17 cellular contexts compared by ENCODE assay signal in genomic region chr9:135242406-135242805, GRCh38.
A peak's percentile ranks its signal among the peaks of the same experiment; 100 is the strongest.
DNase-seq lines count a peak whose midpoint lies in the region; ATAC-seq, FAIRE-seq and TF ChIP-seq lines count a peak whose summit lies in the region.
"Had no signal": no experiment of that assay in that cellular context is flagged by ENCODE, and none has a peak within 500 bp of the region (broad histone marks: within the 10 kb centered on the region; RNA-seq: fewer than 3 reads in every experiment).

No MANE protein-coding gene starts in this region.

- H2BK120ac ChIP-seq in H1 (replicated peaks; ENCODE audit: low read depth, low read length) (no peak overlapping the region), neuronal stem cell (ENCODE audit: low read depth, low read length) (no peak overlapping the region)

- H2BK5ac ChIP-seq in H1 (ENCODE audit: low read depth, low read length) (no peak overlapping the region), neuronal stem cell (ENCODE audit: low read length) (no peak overlapping the region)

- H3K4me2 ChIP-seq in H1 (ENCODE audit: insufficient read depth in 1 of 2, low read depth in 2 of 2, low read length in 2 of 2), result no peak overlapping the region
- no peak overlapping the region for H3K4me2 ChIP-seq in neuronal stem cell (ENCODE audit: insufficient read depth, low read length, poor library complexity, severe bottlenecking)

- peak overlapping the region; percentile 61; the same call in 1 of the 2 replicates for H2BK15ac ChIP-seq in H1 (ENCODE audit: low read length)
- peak overlapping the region; percentile 44 for H2BK15ac ChIP-seq in neuronal stem cell (ENCODE audit: low read length)

- no peak overlapping the region for H3K4me3 Mint-ChIP-seq in T-helper 2 cell treated with Interferon-gamma antibody and Interleukin-4, amounts not matched to agents 5 μg/mL and 100 μg/mL, for 36 hours
- no peak overlapping the region for H3K4me3 Mint-ChIP-seq in Calu3 (ENCODE audit: low read depth, unreplicated experiment)
- H3K4me3 Mint-ChIP-seq: B cell; CD4-positive, alpha-beta memory T cell had no signal

- H3K9ac ChIP-seq in H1 (replicated peaks in 1 of 4; ENCODE audit: extremely low read depth in 1 of 4, low read depth in 3 of 4, low read length in 3 of 4), result no peak overlapping the region
- H3K9ac ChIP-seq in neuronal stem cell (ENCODE audit: low read depth, low read length, poor library complexity), result peak overlapping the region; percentile 5

- ATAC-seq in upper lobe of right lung, result no peak

- H2AFZ ChIP-seq in H1 (ENCODE audit: low read length), result no peak overlapping the region
- no peak overlapping the region for H2AFZ ChIP-seq in neuronal stem cell (ENCODE audit: low read length)

- no peaks in the 10 kb centered on the region for H3K23me2 ChIP-seq in H1 (ENCODE audit: low read depth, low read length)

- BruUV-seq in Calu3 (replicated peaks; lab: Mats Ljungman, UMichigan), result no TSS peak

- no peak overlapping the region for H3K18ac ChIP-seq in H1 (ENCODE audit: extremely low read depth, low read length)
- H3K18ac ChIP-seq in neuronal stem cell (ENCODE audit: low read length), result no peak overlapping the region

- no peaks in the 10 kb centered on the region for H3K9me3 ChIP-seq in H1 (ENCODE audit: insufficient read depth in 2 of 2, low read depth in 1 of 2, low read length in 1 of 2)
- no peaks in the 10 kb centered on the region for H3K9me3 ChIP-seq in neuronal stem cell (replicated peaks in 1 of 2; ENCODE audit: control insufficient read depth in 2 of 2, insufficient read depth in 1 of 2, low read depth in 1 of 2, low read length in 2 of 2)
- no peaks in the 10 kb centered on the region for H3K9me3 ChIP-seq in upper lobe of right lung

- H3K27me3 Mint-ChIP-seq in T-helper 2 cell treated with Interferon-gamma antibody and Interleukin-4, amounts not matched to agents 5 μg/mL and 100 μg/mL, for 36 hours (ENCODE audit: low read depth), result no peaks in the 10 kb centered on the region
- H3K27me3 Mint-ChIP-seq in Calu3 (ENCODE audit: unreplicated experiment), result peaks cover 72% of the 10 kb centered on the region

- H3K27ac ChIP-seq in H1 (ENCODE audit: low read depth, low read length), result no peak overlapping the region
- H3K27ac ChIP-seq in neuronal stem cell (replicated peaks; ENCODE audit: low read length), result no peak overlapping the region
- H3K27ac ChIP-seq in upper lobe of right lung, result no peak overlapping the region
- H3K27ac ChIP-seq: 22Rv1 had no signal

- H3K79me1 ChIP-seq in H1 (ENCODE audit: low read depth, low read length) (no peaks in the 10 kb centered on the region), neuronal stem cell (ENCODE audit: low read depth, low read length) (no peaks in the 10 kb centered on the region)

- H4K5ac ChIP-seq in H1 (ENCODE audit: insufficient read length, low read depth, low read length), result no peak overlapping the region

- peak overlapping the region; percentile 31 for H3K27ac Mint-ChIP-seq in T-helper 2 cell treated with Interferon-gamma antibody and Interleukin-4, amounts not matched to agents 5 μg/mL and 100 μg/mL, for 36 hours
- H3K27ac Mint-ChIP-seq in Calu3 (ENCODE audit: unreplicated experiment), result no peak overlapping the region
- H3K27ac Mint-ChIP-seq: B cell; CD4-positive, alpha-beta memory T cell had no signal

- WGBS in H1 (ENCODE audit: extremely low coverage in 1 of 2, insufficient coverage in 1 of 2, insufficient read length in 1 of 2, insufficient replicate concordance in 2 of 2, low coverage in 1 of 2, low lambda C conversion rate in 2 of 2, missing lambda C conversion rate in 1 of 2), 2 experiments, result 82% methylated on average over 9 of the region's 11 CpGs; no CpG with 5 or more reads in 1 of the 2 experiments
- no CpG with 5 or more reads among the region's 11 CpGs for WGBS in neuronal stem cell (ENCODE audit: extremely low coverage in 2 of 2, insufficient read length in 2 of 2, insufficient replicate concordance in 1 of 2), 2 donors

- no peak overlapping the region for H2BK20ac ChIP-seq in H1 (ENCODE audit: low read length)

- H2AK5ac ChIP-seq in H1 (ENCODE audit: low read depth, low read length), result no peak overlapping the region
- peak overlapping the region; percentile 2 for H2AK5ac ChIP-seq in neuronal stem cell (ENCODE audit: low read depth, low read length)

- TF ChIP-seq CTCF in H1 (IDR thresholded peaks at IDR 0.05; ENCODE audit: control extremely low read depth in 1 of 3, insufficient read depth in 1 of 3, low read depth in 1 of 3, low read length in 3 of 3) (no peak), upper lobe of right lung (IDR thresholded peaks at IDR 0.05) (no peak), Calu3 (IDR thresholded peaks at IDR 0.05; ENCODE audit: unreplicated experiment) (no peak)

- H3K4me1 ChIP-seq in H1 (replicated peaks in 1 of 4; ENCODE audit: control insufficient read depth in 3 of 4, insufficient read depth in 4 of 4, low read length in 3 of 4) (no peaks in the 10 kb centered on the region; a peak in 1 of 7 replicates), neuronal stem cell (ENCODE audit: control insufficient read depth in 2 of 2, insufficient read depth in 1 of 2, low read depth in 1 of 2, low read length in 2 of 2) (no peaks in the 10 kb centered on the region), upper lobe of right lung (no peaks in the 10 kb centered on the region)

- H3K23ac ChIP-seq in H1 (ENCODE audit: insufficient read length), result no peak overlapping the region
- H3K23ac ChIP-seq in neuronal stem cell (ENCODE audit: low read depth, low read length, poor library complexity), result no peak overlapping the region

- TF ChIP-seq RAD21 in H1 (IDR thresholded peaks at IDR 0.05 in 1 of 2, conservative IDR thresholded peaks at IDR 0.05 in 1 of 2; ENCODE audit: low read depth in 2 of 2, low read length in 2 of 2), result no peak

- H3K4me1 Mint-ChIP-seq in T-helper 2 cell treated with Interferon-gamma antibody and Interleukin-4, amounts not matched to agents 5 μg/mL and 100 μg/mL, for 36 hours (ENCODE audit: low read depth), result no peaks in the 10 kb centered on the region
- H3K4me1 Mint-ChIP-seq in Calu3 (ENCODE audit: low read depth, unreplicated experiment), result no peaks in the 10 kb centered on the region
- H3K4me1 Mint-ChIP-seq: B cell; CD4-positive, alpha-beta memory T cell had no signal

- no peaks in the 10 kb centered on the region for H4K20me1 ChIP-seq in H1 (replicated peaks in 1 of 2; ENCODE audit: control insufficient read depth in 1 of 2, insufficient read depth in 2 of 2, low read length in 2 of 2)

- DNase-seq in T-helper 2 cell treated with Interferon-gamma antibody and Interleukin-4, amounts not matched to agents 5 μg/mL and 100 μg/mL, for 36 hours (ENCODE audit: low spot score), result no peak
- DNase-seq in T-helper 2 cell (no peak), H1 (ENCODE audit: low read depth in 1 of 2, low spot score in 2 of 2) (no peak), neuronal stem cell (ENCODE audit: low spot score) (no peak), upper lobe of right lung (peak; percentile 47), HUDEP-2 (lab: John Stamatoyannopoulos, UW; ENCODE audit: unreplicated experiment in 76 of 76) (no peak), Calu3 (no peak)
- DNase-seq in stimulated activated naive CD4-positive, alpha-beta T cell (lab: John Stamatoyannopoulos, UW), result no peak
- DNase-seq: CD4-positive, alpha-beta memory T cell; HCEC 1CT; NCI-H187 treated with DMSO at 0.1 percent for 48 hours; NCI-H2171; NCI-H446 treated with DMSO at 0.1 percent for 48 hours; NCI-H748 treated with DMSO at 0.1 percent for 48 hours; OCI-M1 had no signal

- H3K27me3 ChIP-seq in H1 (replicated peaks in 1 of 4; ENCODE audit: control insufficient read depth in 3 of 4, extremely low read depth in 1 of 4, insufficient read depth in 3 of 4, low read length in 3 of 4) (no peaks in the 10 kb centered on the region), neuronal stem cell (ENCODE audit: control insufficient read depth in 3 of 3, insufficient read depth in 3 of 3, low read depth in 1 of 3, low read length in 3 of 3) (peaks cover 0 to 12% (median 0%) of the 10 kb centered on the region in 3 experiments), upper lobe of right lung (peaks cover 22% of the 10 kb centered on the region)

- TF ChIP-seq EP300 in H1 (IDR thresholded peaks at IDR 0.05; ENCODE audit: borderline replicate concordance in 1 of 2, low read depth in 2 of 2, low read length in 2 of 2), result no peak

- H3K36me3 ChIP-seq in H1 (ENCODE audit: control insufficient read depth in 2 of 4, insufficient read depth in 4 of 4, low read length in 3 of 4) (no peaks in the 10 kb centered on the region), neuronal stem cell (replicated peaks in 1 of 2; ENCODE audit: control insufficient read depth in 2 of 2, insufficient read depth in 2 of 2, low read length in 2 of 2) (no peaks in the 10 kb centered on the region), upper lobe of right lung (no peaks in the 10 kb centered on the region)

- H3K36me3 Mint-ChIP-seq in T-helper 2 cell treated with Interferon-gamma antibody and Interleukin-4, amounts not matched to agents 5 μg/mL and 100 μg/mL, for 36 hours (ENCODE audit: low read depth), result no peaks in the 10 kb centered on the region
- H3K36me3 Mint-ChIP-seq in Calu3 (ENCODE audit: insufficient read depth, unreplicated experiment), result no peaks in the 10 kb centered on the region
- H3K36me3 Mint-ChIP-seq: CD4-positive, alpha-beta memory T cell had no signal

- H3K14ac ChIP-seq in H1 (ENCODE audit: insufficient read length) (no peak overlapping the region), neuronal stem cell (ENCODE audit: low read length) (peak overlapping the region; percentile 60)

- no peak overlapping the region for H3K56ac ChIP-seq in H1 (replicated peaks; ENCODE audit: insufficient read length, low read depth, low read length)

- no peaks in the 10 kb centered on the region for H3K79me2 ChIP-seq in H1 (ENCODE audit: control insufficient read depth in 1 of 2, insufficient read depth in 2 of 2, low read length in 2 of 2)

- FAIRE-seq in H1 (lab: Jason Lieb, UNC), result no peak

- CTCF ChIA-PET in H1 (lab: Charles Lee; ENCODE audit: partially characterized antibody), result interaction anchor here (1.3 to 2.7 kb wide), 7 partner anchors 10 to 170 kb away, joined by 3 to 18 read pairs (median 5); no protein-coding TSS in a partner anchor
- CTCF ChIA-PET in Calu3 (lab: Charles Lee), result no interaction called here

- intact Hi-C loops in upper lobe of right lung (cut with DNase I) (no loop called here), Calu3 (cut with micrococcal nuclease; ENCODE audit: unreplicated experiment) (no loop called here)

- H4K91ac ChIP-seq in H1 (replicated peaks; ENCODE audit: insufficient read length, low read length), result peak overlapping the region; percentile 26
- no peak overlapping the region for H4K91ac ChIP-seq in neuronal stem cell (ENCODE audit: low read depth, low read length, poor library complexity)

- POLR2A ChIA-PET in H1 (lab: Charles Lee; ENCODE audit: partially characterized antibody), result no interaction called here

- TF ChIP-seq POLR2A in H1 (IDR thresholded peaks at IDR 0.05; ENCODE audit: control extremely low read depth in 1 of 2, low read depth in 2 of 2, low read length in 2 of 2), result no peak

- no peak overlapping the region for H3K4me3 ChIP-seq in H1 (ENCODE audit: extremely low read depth in 1 of 4, insufficient read depth in 2 of 4, low read depth in 3 of 4, low read length in 4 of 4)
- no peak overlapping the region for H3K4me3 ChIP-seq in neuronal stem cell (ENCODE audit: low read length in 2 of 2)
- no peak overlapping the region for H3K4me3 ChIP-seq in upper lobe of right lung

- no peak overlapping the region for H4K8ac ChIP-seq in H1 (ENCODE audit: extremely low read depth, insufficient read depth, low read length)
- no peak overlapping the region for H4K8ac ChIP-seq in neuronal stem cell (ENCODE audit: low read depth, low read length)

- H3K4ac ChIP-seq in H1 (replicated peaks; ENCODE audit: insufficient read length, low read depth, low read length) (peak overlapping the region; percentile 47), neuronal stem cell (ENCODE audit: low read length) (no peak overlapping the region)

- peak overlapping the region; percentile 96; the same call in 1 of the 2 replicates for H2BK12ac ChIP-seq in H1 (ENCODE audit: low read depth, low read length)
- no peak overlapping the region for H2BK12ac ChIP-seq in neuronal stem cell (ENCODE audit: low read length)

- no peaks in the 10 kb centered on the region for H3K9me3 Mint-ChIP-seq in T-helper 2 cell treated with Interferon-gamma antibody and Interleukin-4, amounts not matched to agents 5 μg/mL and 100 μg/mL, for 36 hours
- no peaks in the 10 kb centered on the region for H3K9me3 Mint-ChIP-seq in Calu3 (ENCODE audit: low read depth, unreplicated experiment)
- H3K9me3 Mint-ChIP-seq: CD4-positive, alpha-beta memory T cell had no signal
